Comparison of ENCODE assay signal across 8 cellular contexts in the genomic region with DNA sequence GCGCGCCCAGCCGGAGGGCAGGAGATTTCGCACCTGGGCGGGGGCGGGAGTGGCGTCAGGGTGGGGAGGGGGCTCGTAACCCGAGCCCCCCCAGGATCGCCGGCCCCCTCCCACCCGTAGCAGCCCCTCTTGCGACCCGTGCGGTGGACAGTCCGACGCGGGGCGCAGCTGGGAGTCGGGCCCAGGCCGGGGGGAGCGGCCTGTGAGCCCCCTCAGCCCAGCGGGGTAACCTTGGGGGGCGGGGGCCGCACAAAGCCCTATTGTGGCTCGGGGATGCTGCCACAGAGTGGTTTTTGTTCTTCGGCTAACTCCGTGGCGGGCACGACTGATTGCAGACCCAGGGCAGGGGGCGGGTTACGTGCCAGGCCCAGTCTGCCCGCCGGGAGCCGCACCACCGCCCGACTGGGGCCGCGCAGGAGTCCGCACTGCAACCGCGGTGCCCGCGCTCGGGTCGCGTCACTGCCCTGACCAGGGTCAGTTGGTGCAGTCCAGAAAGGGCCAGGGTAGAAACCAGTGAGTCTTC. TPM values are rescaled to one million over a fixed set of nuclear protein-coding genes. Genes with fewer than 3 reads are reported as not detected.
A peak's percentile ranks its signal among the peaks of the same experiment; 100 is the strongest.
DNase-seq lines count a peak whose midpoint lies in the region; ATAC-seq and TF ChIP-seq lines count a peak whose summit lies in the region.

No MANE protein-coding gene starts in this region.

- no peaks in the 10 kb centered on the region for H3K9me3 Mint-ChIP-seq in immature natural killer cell

- no peaks in the 10 kb centered on the region for H3K27me3 ChIP-seq in body of pancreas
- peaks cover 7% of the 10 kb centered on the region for H3K27me3 ChIP-seq in skeletal muscle satellite cell (ENCODE audit: control insufficient read depth, insufficient read depth, low read length)

- peak overlapping the region; percentile 59 to 95 (median 84) for H3K4me3 Mint-ChIP-seq in immature natural killer cell

- ATAC-seq in body of pancreas, result no peak
- ATAC-seq in GM18498 (IDR thresholded peaks at IDR 0.05; ENCODE audit: unreplicated experiment), result no peak

- peaks cover 31% of the 10 kb centered on the region for H3K4me1 ChIP-seq in body of pancreas
- peaks cover 19% of the 10 kb centered on the region for H3K4me1 ChIP-seq in skeletal muscle satellite cell (ENCODE audit: control insufficient read depth, insufficient read depth, low read length)

- peak in 1 of 7 experiments; percentile 15 for TF ChIP-seq CTCF in body of pancreas (IDR thresholded peaks at IDR 0.05)

- peak overlapping the region in 3 of 4 donors; percentile 62 to 85 (median 73) for H3K27ac ChIP-seq in body of pancreas

- peaks cover 0 to 3% (median 3%) of the 10 kb centered on the region in 3 donors for H3K36me3 Mint-ChIP-seq in immature natural killer cell

- H3K36me3 ChIP-seq in body of pancreas (replicated peaks in 1 of 2; ENCODE audit: insufficient read depth in 1 of 2, low read depth in 2 of 2) (no peaks in the 10 kb centered on the region), skeletal muscle satellite cell (ENCODE audit: insufficient read depth, low read length) (no peaks in the 10 kb centered on the region)

- H3K9ac ChIP-seq in skeletal muscle satellite cell (ENCODE audit: low read depth, low read length), result peak overlapping the region; percentile 89

- intact Hi-C loops in body of pancreas (cut with DNase I), result no loop called here

- H3K4me3 ChIP-seq in body of pancreas (peak overlapping the region; percentile 17 to 56), skeletal muscle satellite cell (ENCODE audit: low read length) (peak overlapping the region; percentile 77)

- H3K4me2 ChIP-seq in skeletal muscle satellite cell (ENCODE audit: low read length), result peak overlapping the region; percentile 84

- H3K27ac Mint-ChIP-seq in immature natural killer cell, result peak overlapping the region in 1 of 6 donors; percentile 70

- peak in 1 of 3 donors; percentile 25 for TF ChIP-seq POLR2A in body of pancreas (IDR thresholded peaks at IDR 0.05)

- no peaks in the 10 kb centered on the region for H3K9me3 ChIP-seq in body of pancreas
- H3K9me3 ChIP-seq in skeletal muscle satellite cell (replicated peaks; ENCODE audit: low read length), result no peaks in the 10 kb centered on the region

- H3K4me1 Mint-ChIP-seq in immature natural killer cell, result peaks cover 28 to 39% of the 10 kb centered on the region in 2 donors

- DNase-seq in COLO668 (lab: John Stamatoyannopoulos, UW; ENCODE audit: unreplicated experiment) (peak; percentile 11), NCI-H748 treated with DMSO at 0.1 percent for 48 hours (lab: John Stamatoyannopoulos, UW) (peak; percentile 3), body of pancreas (peak; percentile 24 to 50 (median 38)), immature natural killer cell (peak; percentile 15 to 21 (median 19)), NCI-H187 (lab: John Stamatoyannopoulos, UW) (no peak), NCI-H1092 (lab: John Stamatoyannopoulos, UW) (no peak)

- WGBS in body of pancreas, 2 donors, result 0 to 1% methylated on average over 9 to 43 of the region's 47 CpGs

- H3K27me3 Mint-ChIP-seq in immature natural killer cell (ENCODE audit: low read depth in 3 of 3), result peaks cover 7 to 8% (median 8%) of the 10 kb centered on the region in 3 donors

RNA-seq across cellular contexts. Expression of gene AAAS, which starts 4.2 kb away (rescaled TPM):
- total RNA-seq in body of pancreas, result 10 to 100 TPM; 40.0 to 53.7 TPM
- polyA plus RNA-seq in immature natural killer cell, result 10 to 100 TPM; 27.5 to 46.8 (median 46.0) TPM
- 43.6 and 44.8 TPM in 2 replicates for total RNA-seq in skeletal muscle satellite cell (2012; rRNA removed)

RNA-seq across cellular contexts. Expression of gene SP7, which starts 10.6 kb away (rescaled TPM):
- not detected for total RNA-seq in body of pancreas
- not detected for polyA plus RNA-seq in immature natural killer cell
- not detected in 2 replicates for total RNA-seq in skeletal muscle satellite cell (2012; rRNA removed)

RNA-seq across cellular contexts. Expression of gene MYG1, which starts 26.1 kb away (rescaled TPM):
- 10 to 100 TPM; 25.4 to 25.7 TPM for total RNA-seq in body of pancreas
- 10 to 100 TPM; 51.3 to 78.7 (median 64.0) TPM for polyA plus RNA-seq in immature natural killer cell
- 47.4 and 51.2 TPM in 2 replicates for total RNA-seq in skeletal muscle satellite cell (2012; rRNA removed)

RNA-seq across cellular contexts. Expression of gene PFDN5, which starts 30.3 kb away (rescaled TPM):
- total RNA-seq in body of pancreas, result 100 to 1,000 TPM; 337 to 403 TPM
- 1,000 to 10,000 TPM in 1 of 3 donors, 100 to 1,000 TPM in 2; 829 to 1,850 (median 845) TPM for polyA plus RNA-seq in immature natural killer cell
- 286 and 341 TPM in 2 replicates for total RNA-seq in skeletal muscle satellite cell (2012; rRNA removed)

RNA-seq across cellular contexts. Expression of gene SP1, which starts 54.4 kb away (rescaled TPM):
- 10 to 100 TPM; 16.8 to 24.6 TPM for total RNA-seq in body of pancreas
- 10 to 100 TPM in 1 of 3 donors, 1 to 10 TPM in 2; 3.4 to 12.2 (median 4.8) TPM for polyA plus RNA-seq in immature natural killer cell
- total RNA-seq in skeletal muscle satellite cell (2012; rRNA removed), result 23.8 and 27.5 TPM in 2 replicates

Comparison
In these comparisons a context has a peak if more than half of its experiments do, and no peak if none do; other contexts are left out.
1. DNase-seq: peak in COLO668 (single experiment), NCI-H748 treated with DMSO at 0.1 percent for 48 hours (single experiment), body of pancreas (4 of 4) and immature natural killer cell (3 of 3); none in NCI-H187 (0 of 2) and NCI-H1092 (single experiment).